ENCODE assay signal across 12 cellular contexts in genomic region chr2:109715302-109715937, GRCh38.
DNase-seq lines count a peak whose midpoint lies in the region; ATAC-seq, FAIRE-seq and TF ChIP-seq lines count a peak whose summit lies in the region.
"Had no signal": no experiment of that assay in that cellular context is flagged by ENCODE, and none has a peak within 500 bp of the region (broad histone marks: within the 10 kb centered on the region; RNA-seq: fewer than 3 reads in every experiment).

No MANE protein-coding gene starts in this region.

- peak; percentile 46 for TF ChIP-seq RAD21 in GM12878 (IDR thresholded peaks at IDR 0.05; ENCODE audit: insufficient read depth, low read depth, low read length)

- CTCF ChIA-PET in activated CD4-positive, alpha-beta T cell treated with anti-CD3 and anti-CD28 coated beads for 36 hours (lab: Charles Lee) = interaction anchor here (1.1 to 1.8 kb wide), 3 partner anchors 168 to 496 kb away, joined by 3 to 8 read pairs (median 4); no protein-coding TSS in a partner anchor
- CTCF ChIA-PET in GM12878 (lab: Yijun Ruan, JAX) = interaction anchor here (0.8 to 3.2 kb wide), 5 partner anchors 52 to 200 kb away, joined by 3 to 30 read pairs (median 4); partner anchors contain the start of genes SEPTIN10 and SOWAHC

- H3K4me2 ChIP-seq in GM12878 (ENCODE audit: control insufficient read depth, insufficient read depth) = no peak overlapping the region
- H3K4me2 ChIP-seq: BLaER1 treated with 17β-estradiol and CSF1 and Interleukin-3, amounts not matched to agents 10 nM and 100 nM had no signal

- RAD21 ChIA-PET in GM12878 (lab: Charles Lee; ENCODE audit: unreplicated experiment) = interaction anchor here (0.8 to 1.2 kb wide), 2 partner anchors 169 to 198 kb away, joined by 4 to 6 read pairs; no protein-coding TSS in a partner anchor

- H3K36me3 Mint-ChIP-seq in activated CD4-positive, alpha-beta T cell treated with anti-CD3 and anti-CD28 coated beads for 36 hours (ENCODE audit: low read depth) = no peaks in the 10 kb centered on the region
- H3K36me3 Mint-ChIP-seq: activated naive CD8-positive, alpha-beta T cell treated with anti-CD3 and anti-CD28 coated beads, Interleukin-2, amount 10 ng/mL, durations not matched to agents 7 days and 5 days had no signal

- no peak overlapping the region for H3K27ac ChIP-seq in GM12878 (ENCODE audit: control insufficient read depth, insufficient read depth)
- H3K27ac ChIP-seq: BLaER1 treated with 17β-estradiol and CSF1 and Interleukin-3, amounts not matched to agents 10 nM and 100 nM; SJSA1 had no signal

- no peaks in the 10 kb centered on the region for H3K9me3 ChIP-seq in GM12878 (replicated peaks; ENCODE audit: control insufficient read depth, insufficient read depth, low read length)
- H3K9me3 ChIP-seq: SJSA1 had no signal

- peak; percentile 12 for DNase-seq in activated CD4-positive, alpha-beta T cell treated with anti-CD3 and anti-CD28 coated beads for 36 hours
- no peak for DNase-seq in activated CD4-positive, alpha-beta T cell treated with anti-CD3 and anti-CD28 coated beads for 4 hours
- DNase-seq in GM12878 (ENCODE audit: low read depth, low spot score) (no peak), left colon (peak; percentile 48 to 53), ureter (ENCODE audit: low spot score) (peak; percentile 39), EL (no peak), HK-2 (ENCODE audit: unreplicated experiment) (no peak)
- DNase-seq in stimulated activated CD4-positive, alpha-beta T cell treated with anti-CD3 and anti-CD28 coated beads, Interleukin-12 subunit alpha, Interleukin-12 subunit beta, amount 100 ng/mL, for 4 hours = no peak
- DNase-seq: activated naive CD8-positive, alpha-beta T cell treated with anti-CD3 and anti-CD28 coated beads, Interleukin-2, amount 10 ng/mL, durations not matched to agents 7 days and 5 days; kidney glomerular epithelial cell had no signal

- H3K4me3 ChIP-seq in GM12878 = no peak overlapping the region
- H3K4me3 ChIP-seq: BLaER1 treated with 17β-estradiol and CSF1 and Interleukin-3, amounts not matched to agents 10 nM and 100 nM; SJSA1 had no signal

- no peaks in the 10 kb centered on the region for H3K36me3 ChIP-seq in GM12878 (ENCODE audit: control insufficient read depth in 2 of 2, insufficient read depth in 2 of 2, low read length in 1 of 2)
- H3K36me3 ChIP-seq: BLaER1 treated with 17β-estradiol and CSF1 and Interleukin-3, amounts not matched to agents 10 nM and 100 nM; SJSA1 had no signal

- no peak for FAIRE-seq in GM12878 (lab: Jason Lieb, UNC)

- H3K9me3 Mint-ChIP-seq in activated CD4-positive, alpha-beta T cell treated with anti-CD3 and anti-CD28 coated beads for 36 hours (ENCODE audit: low read depth) = no peaks in the 10 kb centered on the region
- H3K9me3 Mint-ChIP-seq: activated naive CD8-positive, alpha-beta T cell treated with anti-CD3 and anti-CD28 coated beads, Interleukin-2, amount 10 ng/mL, durations not matched to agents 7 days and 5 days had no signal

- H3K4me1 Mint-ChIP-seq in activated CD4-positive, alpha-beta T cell treated with anti-CD3 and anti-CD28 coated beads for 36 hours = no peaks in the 10 kb centered on the region
- H3K4me1 Mint-ChIP-seq: activated naive CD8-positive, alpha-beta T cell treated with anti-CD3 and anti-CD28 coated beads, Interleukin-2, amount 10 ng/mL, durations not matched to agents 7 days and 5 days had no signal

- no TSS peak for BruUV-seq in GM12878 (replicated peaks; lab: Mats Ljungman, UMichigan)

- POLR2A ChIA-PET in activated CD4-positive, alpha-beta T cell treated with anti-CD3 and anti-CD28 coated beads for 36 hours (lab: Charles Lee) = no interaction called here
- POLR2A ChIA-PET in GM12878 (lab: Charles Lee) = no interaction called here

- no peak for TF ChIP-seq EP300 in GM12878 (IDR thresholded peaks at IDR 0.05; ENCODE audit: borderline replicate concordance in 1 of 2, control insufficient read depth in 1 of 2, low read depth in 2 of 2, low read length in 2 of 2)

- 0% methylated on average over 1 of the region's 1 CpG for WGBS in GM12878 (ENCODE audit: insufficient coverage, insufficient replicate concordance, low lambda C conversion rate, missing lambda C conversion rate)

- H4K20me1 ChIP-seq in GM12878 (ENCODE audit: control insufficient read depth, insufficient read depth) = no peaks in the 10 kb centered on the region
- H4K20me1 ChIP-seq: BLaER1 treated with 17β-estradiol and CSF1 and Interleukin-3, amounts not matched to agents 10 nM and 100 nM had no signal

- H3K4me1 ChIP-seq in GM12878 (ENCODE audit: control insufficient read depth, insufficient read depth, low read length) = peaks cover 7% of the 10 kb centered on the region; the same call in 1 of the 2 replicates
- H3K4me1 ChIP-seq: SJSA1 had no signal

- no peak for TF ChIP-seq POLR2A in GM12878 (IDR thresholded peaks at IDR 0.05; ENCODE audit: low read depth, low read length)

- no peak for ATAC-seq in activated CD4-positive, alpha-beta T cell treated with anti-CD3 and anti-CD28 coated beads for 36 hours
- ATAC-seq in GM12878 = peak; percentile 46; the same call in 2 of the 3 replicates
- ATAC-seq in left colon = peak; percentile 96

- in situ Hi-C loops in GM12878 (cut with MboI) = no loop called here

- H3K4me3 Mint-ChIP-seq in activated CD4-positive, alpha-beta T cell treated with anti-CD3 and anti-CD28 coated beads for 36 hours = no peak overlapping the region
- H3K4me3 Mint-ChIP-seq: activated naive CD8-positive, alpha-beta T cell treated with anti-CD3 and anti-CD28 coated beads, Interleukin-2, amount 10 ng/mL, durations not matched to agents 7 days and 5 days had no signal

- no peak overlapping the region for H2AFZ ChIP-seq in GM12878 (ENCODE audit: control insufficient read depth, low read depth, low read length)

- H3K79me2 ChIP-seq in GM12878 (ENCODE audit: control insufficient read depth, insufficient read depth, low read length) = no peaks in the 10 kb centered on the region

- H3K27me3 ChIP-seq in GM12878 (replicated peaks in 1 of 2; ENCODE audit: control insufficient read depth in 2 of 2, insufficient read depth in 2 of 2, low read length in 1 of 2) = no peaks in the 10 kb centered on the region
- H3K27me3 ChIP-seq: BLaER1 treated with 17β-estradiol and CSF1 and Interleukin-3, amounts not matched to agents 10 nM and 100 nM; SJSA1 had no signal

- SMC1A ChIA-PET in GM12878 (lab: Charles Lee; ENCODE audit: uncharacterized antibody, unreplicated experiment) = interaction anchor here (1.1 to 1.7 kb wide), 2 partner anchors 103 to 169 kb away, joined by 3 to 11 read pairs; no protein-coding TSS in a partner anchor

- intact Hi-C loops in activated CD4-positive, alpha-beta T cell treated with anti-CD3 and anti-CD28 coated beads for 36 hours (cut with DNase I, micrococcal nuclease) = loop anchor here in 1 of 2 experiments (5.0 kb wide), 1 partner anchor 168 kb away; no protein-coding TSS in a partner anchor
- intact Hi-C loops in GM12878 (cut with micrococcal nuclease; ENCODE audit: unreplicated experiment) (loop anchor here (10.0 kb wide), 1 partner anchor 171 kb away; no protein-coding TSS in a partner anchor), left colon (cut with DNase I, micrococcal nuclease) (no loop called here)

- peaks cover 2% of the 10 kb centered on the region for H3K27me3 Mint-ChIP-seq in activated CD4-positive, alpha-beta T cell treated with anti-CD3 and anti-CD28 coated beads for 36 hours

- no peak overlapping the region for H3K9ac ChIP-seq in GM12878 (ENCODE audit: control insufficient read depth, insufficient read depth, low read length)
- H3K9ac ChIP-seq: BLaER1 treated with 17β-estradiol and CSF1 and Interleukin-3, amounts not matched to agents 10 nM and 100 nM had no signal

- TF ChIP-seq CTCF in GM12878 (IDR thresholded peaks at IDR 0.05 in 2 of 3, conservative IDR thresholded peaks at IDR 0.05 in 1 of 3; ENCODE audit: control insufficient read depth in 2 of 3, extremely low read depth in 1 of 3, insufficient read depth in 1 of 3, low read depth in 3 of 3, low read length in 3 of 3) = peak; percentile 18 to 48 (median 34); a peak in 2 of 6 replicates

- no peak overlapping the region for H3K27ac Mint-ChIP-seq in activated CD4-positive, alpha-beta T cell treated with anti-CD3 and anti-CD28 coated beads for 36 hours
- H3K27ac Mint-ChIP-seq: activated naive CD8-positive, alpha-beta T cell treated with anti-CD3 and anti-CD28 coated beads, Interleukin-2, amount 10 ng/mL, durations not matched to agents 7 days and 5 days had no signal

TF ChIP-seq in GM12878, 131 proteins besides CTCF, POLR2A, EP300 and RAD21:
- TF ChIP-seq SMC3 (IDR thresholded peaks at IDR 0.05; ENCODE audit: borderline replicate concordance, low read length) (peak; percentile 50), SREBF1 (IDR thresholded peaks at IDR 0.05; ENCODE audit: low read length) (no peak)

Comparison
In these comparisons a context has a peak if more than half of its experiments do, and no peak if none do; other contexts are left out.
1. DNase-seq: peak in activated CD4-positive, alpha-beta T cell treated with anti-CD3 and anti-CD28 coated beads for 36 hours (single experiment), left colon (2 of 2) and ureter (single experiment); none in activated CD4-positive, alpha-beta T cell treated with anti-CD3 and anti-CD28 coated beads for 4 hours (0 of 2), GM12878 (single experiment), stimulated activated CD4-positive, alpha-beta T cell treated with anti-CD3 and anti-CD28 coated beads, Interleukin-12 subunit alpha, Interleukin-12 subunit beta, amount 100 ng/mL, for 4 hours (single experiment), EL (single experiment) and HK-2 (single experiment).